17 cellular contexts compared by ENCODE assay signal in genomic region chr6:18412073-18412472, GRCh38. TPM values are rescaled to one million over a fixed set of nuclear protein-coding genes. Genes with fewer than 3 reads are reported as not detected.
DNase-seq lines count a peak whose midpoint lies in the region; ATAC-seq and TF ChIP-seq lines count a peak whose summit lies in the region.
"Had no signal": no experiment of that assay in that cellular context is flagged by ENCODE, and none has a peak within 500 bp of the region (broad histone marks: within the 10 kb centered on the region; RNA-seq: fewer than 3 reads in every experiment).

No MANE protein-coding gene starts in this region.

- no peak overlapping the region for H3K4me3 Mint-ChIP-seq in Calu3 (ENCODE audit: low read depth, unreplicated experiment)
- H3K4me3 Mint-ChIP-seq: effector memory CD8-positive, alpha-beta T cell; T-helper 2 cell treated with Interferon-gamma antibody and Interleukin-4, amounts not matched to agents 5 μg/mL and 100 μg/mL, for 36 hours had no signal

- H3K27ac ChIP-seq in Karpas-422 (ENCODE audit: low read length) = peak overlapping the region; percentile 64
- H3K27ac ChIP-seq in OCI-LY1 (ENCODE audit: low read depth, low read length, poor library complexity, severe bottlenecking) = peak overlapping the region; percentile 41
- H3K27ac ChIP-seq in spleen = peak overlapping the region in 7 of 8 donors; percentile 56 to 82 (median 64)
- H3K27ac ChIP-seq: suprapubic skin had no signal

- H3K27me3 ChIP-seq in Karpas-422 (ENCODE audit: low read length) (no peaks in the 10 kb centered on the region), OCI-LY1 (ENCODE audit: insufficient read depth, low read length) (no peaks in the 10 kb centered on the region), spleen (replicated peaks in 1 of 7) (no peaks in the 10 kb centered on the region)
- H3K27me3 ChIP-seq: suprapubic skin had no signal

- no peak overlapping the region for H3K27ac Mint-ChIP-seq in Calu3 (ENCODE audit: unreplicated experiment)
- H3K27ac Mint-ChIP-seq: effector memory CD8-positive, alpha-beta T cell; T-helper 2 cell treated with Interferon-gamma antibody and Interleukin-4, amounts not matched to agents 5 μg/mL and 100 μg/mL, for 36 hours had no signal

- H3K79me2 ChIP-seq in Karpas-422 (ENCODE audit: low read length) (peaks cover 75% of the 10 kb centered on the region), OCI-LY1 (ENCODE audit: insufficient read depth, low read length) (peaks cover 38% of the 10 kb centered on the region)

- intact Hi-C loops in spleen (cut with DNase I; ENCODE audit: low total_unique reads) (no loop called here), Calu3 (cut with micrococcal nuclease; ENCODE audit: unreplicated experiment) (no loop called here)

- no peak for DNase-seq in Karpas-422
- DNase-seq in germinal center (ENCODE audit: low spot score) = peak; percentile 30
- no peak for DNase-seq in spleen
- DNase-seq in Calu3 = no peak
- DNase-seq in DMS114 treated with DMSO at 0.1 percent for 48 hours (lab: John Stamatoyannopoulos, UW; ENCODE audit: unreplicated experiment) = no peak
- DNase-seq: activated effector memory CD4-positive, alpha-beta T cell treated with anti-CD3 and anti-CD28 coated beads, Interleukin-2, amount 50 U/mL, for 16 hours; effector memory CD8-positive, alpha-beta T cell; H7; kidney; NCI-H1436; NCI-H774; nucleus accumbens; stimulated activated CD4-positive, alpha-beta T cell treated with anti-CD3 and anti-CD28 coated beads, Interleukin-2, amount 100 ng/mL, for 48 hours had no signal

- H3K4me3 ChIP-seq in Karpas-422 (ENCODE audit: low read length) = no peak overlapping the region
- no peak overlapping the region for H3K4me3 ChIP-seq in OCI-LY1 (ENCODE audit: low read depth, low read length, poor library complexity, severe bottlenecking)
- H3K4me3 ChIP-seq in spleen = peak overlapping the region in 1 of 8 donors; percentile 10
- H3K4me3 ChIP-seq: suprapubic skin had no signal

- no peaks in the 10 kb centered on the region for H3K27me3 Mint-ChIP-seq in Calu3 (ENCODE audit: unreplicated experiment)

- H3K4me1 ChIP-seq in Karpas-422 (ENCODE audit: low read length) = peaks cover 55% of the 10 kb centered on the region
- H3K4me1 ChIP-seq in OCI-LY1 (ENCODE audit: insufficient read depth, low read length, severe bottlenecking) = peaks cover 42% of the 10 kb centered on the region
- H3K4me1 ChIP-seq in spleen = peaks cover 0 to 48% (median 15%) of the 10 kb centered on the region in 6 donors

- BruUV-seq in Calu3 (replicated peaks; lab: Mats Ljungman, UMichigan) = no TSS peak

- CTCF ChIA-PET in Calu3 (lab: Charles Lee) = no interaction called here

- H3K36me3 ChIP-seq in Karpas-422 (ENCODE audit: insufficient read depth, low read length) = peaks cover 22% of the 10 kb centered on the region
- H3K36me3 ChIP-seq in OCI-LY1 (ENCODE audit: insufficient read depth, low read length) = peaks cover 56% of the 10 kb centered on the region
- H3K36me3 ChIP-seq in spleen = peaks cover 0 to 39% (median 0%) of the 10 kb centered on the region in 6 donors

- peaks cover 2% of the 10 kb centered on the region for H3K9me3 Mint-ChIP-seq in Calu3 (ENCODE audit: low read depth, unreplicated experiment)

- TF ChIP-seq POLR2A in spleen (IDR thresholded peaks at IDR 0.05) = no peak

- H4K20me1 ChIP-seq in Karpas-422 (ENCODE audit: insufficient read depth, low read depth, low read length) = peaks cover 4% of the 10 kb centered on the region; the same call in 1 of the 2 replicates
- no peaks in the 10 kb centered on the region for H4K20me1 ChIP-seq in OCI-LY1 (ENCODE audit: insufficient read depth, low read length)

- H3K9ac ChIP-seq in Karpas-422 (ENCODE audit: low read length) = no peak overlapping the region
- H3K9ac ChIP-seq in OCI-LY1 (ENCODE audit: low read length) = no peak overlapping the region; the same call in 1 of the 2 replicates

- H3F3A ChIP-seq in OCI-LY1 (ENCODE audit: insufficient read depth, low read length) = no peaks in the 10 kb centered on the region

- TF ChIP-seq CTCF in OCI-LY1 (IDR thresholded peaks at IDR 0.05; ENCODE audit: low read length) (no peak), spleen (IDR thresholded peaks at IDR 0.05 in 8 of 11, conservative IDR thresholded peaks at IDR 0.05 in 3 of 11) (no peak), Calu3 (IDR thresholded peaks at IDR 0.05; ENCODE audit: unreplicated experiment) (no peak)

- 17 to 54% (median 38%) methylated on average over 1 of the region's 1 CpG for WGBS in spleen, 5 donors

- H3K36me3 Mint-ChIP-seq in Calu3 (ENCODE audit: insufficient read depth, unreplicated experiment) = no peaks in the 10 kb centered on the region

- H2AFZ ChIP-seq in Karpas-422 (ENCODE audit: low read length) (no peak overlapping the region), OCI-LY1 (ENCODE audit: low read length) (no peak overlapping the region)

- peaks cover 7% of the 10 kb centered on the region for H3K4me1 Mint-ChIP-seq in Calu3 (ENCODE audit: low read depth, unreplicated experiment)

- H3K9me2 ChIP-seq in Karpas-422 (replicated peaks; ENCODE audit: insufficient read depth, low read length) (no peaks in the 10 kb centered on the region), OCI-LY1 (ENCODE audit: low read depth, low read length) (no peaks in the 10 kb centered on the region)

- H3K9me3 ChIP-seq in Karpas-422 (ENCODE audit: low read length) (no peaks in the 10 kb centered on the region), OCI-LY1 (ENCODE audit: low read length) (no peaks in the 10 kb centered on the region), spleen (no peaks in the 10 kb centered on the region)
- H3K9me3 ChIP-seq: suprapubic skin had no signal

- no peak for ATAC-seq in GM19395 (IDR thresholded peaks at IDR 0.05; ENCODE audit: unreplicated experiment)
- ATAC-seq: effector memory CD8-positive, alpha-beta T cell had no signal

- H3K4me2 ChIP-seq in Karpas-422 (ENCODE audit: low read depth, low read length, poor library complexity, severe bottlenecking) = peak overlapping the region; percentile 11
- H3K4me2 ChIP-seq in OCI-LY1 (ENCODE audit: low read length) = 0 out of 2 replicates have a peak overlapping the region, but pooled peaks have one; percentile 28

RNA-seq across cellular contexts. Expression of gene RNF144B, which starts 24.9 kb away (rescaled TPM):
- 28.1 and 36.4 TPM in 2 replicates for total RNA-seq in Karpas-422 (2014; rRNA removed; shearing (Covaris generic); ENCODE audit: low replicate concordance)
- total RNA-seq in spleen (10 to 100 TPM; 36.0 to 82.5 (median 53.7) TPM), Calu3 (2022) (7.4 and 12.1 TPM in 2 replicates)
- polyA plus RNA-seq in spleen = 10 to 100 TPM in 2 of 3 donors, 1 to 10 TPM in 1; 6.5 to 13.3 (median 10.2) TPM
